Comparison of ENCODE assay signal across 1 cellular context in the genomic region with DNA sequence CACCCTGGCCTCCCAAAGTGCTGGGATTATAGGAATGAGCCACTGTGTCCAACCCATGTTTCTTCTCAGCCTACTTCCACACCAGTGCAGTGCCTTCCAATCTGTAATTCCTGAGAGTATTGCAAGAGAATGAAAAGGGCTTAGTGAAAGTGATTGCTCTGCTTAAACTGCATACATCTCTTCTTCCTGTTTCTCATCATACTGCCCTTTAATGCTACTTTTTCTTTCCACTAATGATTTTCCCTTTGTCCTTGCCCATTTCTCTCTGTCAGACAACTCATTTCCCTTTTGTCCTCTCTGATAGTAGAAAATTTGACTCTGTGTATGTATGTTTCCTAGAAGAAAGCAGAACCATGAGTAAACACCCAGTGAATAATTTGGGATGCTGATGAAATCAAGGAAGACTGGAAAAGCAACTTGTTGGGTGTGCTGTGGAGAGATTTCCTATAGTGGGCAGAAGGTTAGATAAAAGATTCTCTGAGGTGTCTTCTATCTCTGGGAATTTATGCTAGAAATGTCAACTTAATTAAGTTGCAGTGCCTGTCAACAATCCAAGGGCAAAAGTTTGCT.
TF ChIP-seq lines count a peak whose summit lies in the region.

No MANE protein-coding gene starts in this region.

TF ChIP-seq in HepG2, 621 proteins besides CTCF, POLR2A, EP300 and RAD21 (continued from another document):
- TF ChIP-seq, protein P1, sequence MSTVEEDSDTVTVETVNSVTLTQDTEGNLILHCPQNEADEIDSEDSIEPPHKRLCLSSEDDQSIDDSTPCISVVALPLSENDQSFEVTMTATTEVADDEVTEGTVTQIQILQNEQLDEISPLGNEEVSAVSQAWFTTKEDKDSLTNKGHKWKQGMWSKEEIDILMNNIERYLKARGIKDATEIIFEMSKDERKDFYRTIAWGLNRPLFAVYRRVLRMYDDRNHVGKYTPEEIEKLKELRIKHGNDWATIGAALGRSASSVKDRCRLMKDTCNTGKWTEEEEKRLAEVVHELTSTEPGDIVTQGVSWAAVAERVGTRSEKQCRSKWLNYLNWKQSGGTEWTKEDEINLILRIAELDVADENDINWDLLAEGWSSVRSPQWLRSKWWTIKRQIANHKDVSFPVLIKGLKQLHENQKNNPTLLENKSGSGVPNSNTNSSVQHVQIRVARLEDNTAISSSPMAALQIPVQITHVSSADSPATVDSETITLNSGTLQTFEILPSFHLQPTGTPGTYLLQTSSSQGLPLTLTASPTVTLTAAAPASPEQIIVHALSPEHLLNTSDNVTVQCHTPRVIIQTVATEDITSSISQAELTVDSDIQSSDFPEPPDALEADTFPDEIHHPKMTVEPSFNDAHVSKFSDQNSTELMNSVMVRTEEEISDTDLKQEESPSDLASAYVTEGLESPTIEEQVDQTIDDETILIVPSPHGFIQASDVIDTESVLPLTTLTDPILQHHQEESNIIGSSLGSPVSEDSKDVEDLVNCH (CRISPR knock-in tag; IDR thresholded peaks at IDR 0.05) = no peak
- no peak for TF ChIP-seq ZMYM3 (CRISPR knock-in tag; IDR thresholded peaks at IDR 0.05)
- TF ChIP-seq ZNF430 (CRISPR knock-in tag; IDR thresholded peaks at IDR 0.05) = no peak
- TF ChIP-seq, protein P2, sequence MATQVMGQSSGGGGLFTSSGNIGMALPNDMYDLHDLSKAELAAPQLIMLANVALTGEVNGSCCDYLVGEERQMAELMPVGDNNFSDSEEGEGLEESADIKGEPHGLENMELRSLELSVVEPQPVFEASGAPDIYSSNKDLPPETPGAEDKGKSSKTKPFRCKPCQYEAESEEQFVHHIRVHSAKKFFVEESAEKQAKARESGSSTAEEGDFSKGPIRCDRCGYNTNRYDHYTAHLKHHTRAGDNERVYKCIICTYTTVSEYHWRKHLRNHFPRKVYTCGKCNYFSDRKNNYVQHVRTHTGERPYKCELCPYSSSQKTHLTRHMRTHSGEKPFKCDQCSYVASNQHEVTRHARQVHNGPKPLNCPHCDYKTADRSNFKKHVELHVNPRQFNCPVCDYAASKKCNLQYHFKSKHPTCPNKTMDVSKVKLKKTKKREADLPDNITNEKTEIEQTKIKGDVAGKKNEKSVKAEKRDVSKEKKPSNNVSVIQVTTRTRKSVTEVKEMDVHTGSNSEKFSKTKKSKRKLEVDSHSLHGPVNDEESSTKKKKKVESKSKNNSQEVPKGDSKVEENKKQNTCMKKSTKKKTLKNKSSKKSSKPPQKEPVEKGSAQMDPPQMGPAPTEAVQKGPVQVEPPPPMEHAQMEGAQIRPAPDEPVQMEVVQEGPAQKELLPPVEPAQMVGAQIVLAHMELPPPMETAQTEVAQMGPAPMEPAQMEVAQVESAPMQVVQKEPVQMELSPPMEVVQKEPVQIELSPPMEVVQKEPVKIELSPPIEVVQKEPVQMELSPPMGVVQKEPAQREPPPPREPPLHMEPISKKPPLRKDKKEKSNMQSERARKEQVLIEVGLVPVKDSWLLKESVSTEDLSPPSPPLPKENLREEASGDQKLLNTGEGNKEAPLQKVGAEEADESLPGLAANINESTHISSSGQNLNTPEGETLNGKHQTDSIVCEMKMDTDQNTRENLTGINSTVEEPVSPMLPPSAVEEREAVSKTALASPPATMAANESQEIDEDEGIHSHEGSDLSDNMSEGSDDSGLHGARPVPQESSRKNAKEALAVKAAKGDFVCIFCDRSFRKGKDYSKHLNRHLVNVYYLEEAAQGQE (IDR thresholded peaks at IDR 0.05; ENCODE audit: borderline replicate concordance in 1 of 2, low read depth in 1 of 2, low read length in 2 of 2) = no peak
- no peak for TF ChIP-seq MEIS2 (CRISPR knock-in tag; IDR thresholded peaks at IDR 0.05)
- no peak for TF ChIP-seq GATAD1 (CRISPR knock-in tag; IDR thresholded peaks at IDR 0.05)
- TF ChIP-seq, protein P3, sequence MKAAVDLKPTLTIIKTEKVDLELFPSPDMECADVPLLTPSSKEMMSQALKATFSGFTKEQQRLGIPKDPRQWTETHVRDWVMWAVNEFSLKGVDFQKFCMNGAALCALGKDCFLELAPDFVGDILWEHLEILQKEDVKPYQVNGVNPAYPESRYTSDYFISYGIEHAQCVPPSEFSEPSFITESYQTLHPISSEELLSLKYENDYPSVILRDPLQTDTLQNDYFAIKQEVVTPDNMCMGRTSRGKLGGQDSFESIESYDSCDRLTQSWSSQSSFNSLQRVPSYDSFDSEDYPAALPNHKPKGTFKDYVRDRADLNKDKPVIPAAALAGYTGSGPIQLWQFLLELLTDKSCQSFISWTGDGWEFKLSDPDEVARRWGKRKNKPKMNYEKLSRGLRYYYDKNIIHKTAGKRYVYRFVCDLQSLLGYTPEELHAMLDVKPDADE (CRISPR knock-in tag; IDR thresholded peaks at IDR 0.05) = no peak
- TF ChIP-seq ASH2L (IDR thresholded peaks at IDR 0.05; ENCODE audit: insufficient read length, low read depth, low read length) = no peak
- TF ChIP-seq ZNF780A (CRISPR knock-in tag; IDR thresholded peaks at IDR 0.05) = no peak
- TF ChIP-seq ZNF558 (CRISPR knock-in tag; IDR thresholded peaks at IDR 0.05; ENCODE audit: borderline replicate concordance) = no peak
- TF ChIP-seq XRCC5 (optimal IDR thresholded peaks at IDR 0.05; ENCODE audit: low read length) = no peak
- no peak for TF ChIP-seq ATF7 (IDR thresholded peaks at IDR 0.05)
- TF ChIP-seq ATF7 (CRISPR knock-in tag; IDR thresholded peaks at IDR 0.05) = no peak
- TF ChIP-seq, protein P4, sequence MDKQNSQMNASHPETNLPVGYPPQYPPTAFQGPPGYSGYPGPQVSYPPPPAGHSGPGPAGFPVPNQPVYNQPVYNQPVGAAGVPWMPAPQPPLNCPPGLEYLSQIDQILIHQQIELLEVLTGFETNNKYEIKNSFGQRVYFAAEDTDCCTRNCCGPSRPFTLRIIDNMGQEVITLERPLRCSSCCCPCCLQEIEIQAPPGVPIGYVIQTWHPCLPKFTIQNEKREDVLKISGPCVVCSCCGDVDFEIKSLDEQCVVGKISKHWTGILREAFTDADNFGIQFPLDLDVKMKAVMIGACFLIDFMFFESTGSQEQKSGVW (CRISPR knock-in tag; IDR thresholded peaks at IDR 0.05; ENCODE audit: borderline replicate concordance) = no peak
TF ChIP-seq in HepG2: peak in this region for 0.
